ENCODE assay signal across 8 cellular contexts in the genomic region with DNA sequence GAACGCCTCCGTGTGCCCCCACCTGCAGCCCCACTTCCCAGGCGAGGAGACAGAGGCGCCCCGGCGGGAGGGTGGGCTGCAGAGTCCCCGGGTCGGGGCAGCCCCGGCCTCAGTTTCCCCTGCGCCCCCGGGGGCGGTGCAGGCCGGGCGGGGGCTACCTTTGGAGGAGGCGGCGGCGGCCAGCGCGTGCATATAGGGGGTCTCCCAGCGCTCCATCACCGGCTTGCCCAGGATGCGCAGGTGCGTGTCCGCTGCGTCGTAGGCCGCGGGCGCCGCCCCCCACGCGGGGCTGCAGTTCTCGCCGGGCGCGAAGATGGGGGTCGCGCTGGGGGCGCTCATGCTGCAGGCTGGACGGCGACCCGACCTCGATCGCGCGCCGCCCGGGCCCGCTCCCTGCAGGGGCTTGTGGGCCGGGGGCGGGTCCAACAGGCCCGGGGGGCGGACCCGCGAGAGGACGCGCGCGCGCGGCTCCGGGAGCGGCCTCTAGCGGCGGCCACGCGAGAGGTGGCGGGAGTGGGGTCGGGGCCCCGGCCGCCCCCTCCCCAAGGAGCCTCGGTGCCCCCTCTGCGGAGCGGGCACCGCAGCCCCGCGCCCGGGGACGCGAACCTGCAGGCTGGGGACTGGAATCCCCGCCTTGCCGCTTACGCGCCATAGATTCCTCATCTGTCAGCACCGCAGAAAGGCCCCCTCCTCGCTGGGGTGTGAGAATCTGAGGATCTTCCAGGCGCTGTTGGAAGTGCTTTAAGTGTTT. TPM values are rescaled to one million over a fixed set of nuclear protein-coding genes. Genes with fewer than 3 reads are reported as not detected.
A peak's percentile ranks its signal among the peaks of the same experiment; 100 is the strongest.
DNase-seq lines count a peak whose midpoint lies in the region; ATAC-seq and TF ChIP-seq lines count a peak whose summit lies in the region.

A gene (minus strand): TSS at position 405 of the 751 bp plus-strand sequence. CDS start 66 bp downstream, at position 339.

- H3K36me3 Mint-ChIP-seq in activated CD8-positive, alpha-beta memory T cell treated with anti-CD3 and anti-CD28 coated beads, Interleukin-2, amount 10 ng/mL, durations not matched to agents 7 days and 5 days, result no peaks in the 10 kb centered on the region

- CTCF ChIA-PET in activated CD8-positive, alpha-beta memory T cell treated with anti-CD3 and anti-CD28 coated beads, Interleukin-2, amount 10 ng/mL, durations not matched to agents 7 days and 5 days (lab: Charles Lee), result interaction anchor here (1.0 kb wide), 1 partner anchor 18 kb away, joined by 4 read pairs; no protein-coding TSS in a partner anchor

- DNase-seq in GM12865 (ENCODE audit: low read depth), result peak; percentile 64
- DNase-seq in M059J (ENCODE audit: low read depth), result no peak
- DNase-seq in activated CD8-positive, alpha-beta memory T cell treated with anti-CD3 and anti-CD28 coated beads, Interleukin-2, amount 10 ng/mL, durations not matched to agents 7 days and 5 days, result peak; percentile 63
- DNase-seq in epithelial cell of esophagus (ENCODE audit: low read depth), result no peak
- peak; percentile 66 for DNase-seq in myocyte (ENCODE audit: low read depth)
- no peak for DNase-seq in ureter (ENCODE audit: low spot score)
- no peak for DNase-seq in OCI-M2 (lab: John Stamatoyannopoulos, UW; ENCODE audit: unreplicated experiment)

- H3K27ac Mint-ChIP-seq in activated CD8-positive, alpha-beta memory T cell treated with anti-CD3 and anti-CD28 coated beads, Interleukin-2, amount 10 ng/mL, durations not matched to agents 7 days and 5 days, result no peak within 1 kb of the TSS

- H3K9me3 Mint-ChIP-seq in activated CD8-positive, alpha-beta memory T cell treated with anti-CD3 and anti-CD28 coated beads, Interleukin-2, amount 10 ng/mL, durations not matched to agents 7 days and 5 days (ENCODE audit: low read depth), result no peaks in the 10 kb centered on the region

- peak; percentile 52 for TF ChIP-seq CTCF in GM12865 (IDR thresholded peaks at IDR 0.05; ENCODE audit: insufficient read depth, low read depth, low read length, missing control alignments)
- TF ChIP-seq CTCF in epithelial cell of esophagus (IDR thresholded peaks at IDR 0.05; ENCODE audit: insufficient read depth, low read depth, low read length, missing control alignments), result no peak

- peak; percentile 85 for ATAC-seq in activated CD8-positive, alpha-beta memory T cell treated with anti-CD3 and anti-CD28 coated beads, Interleukin-2, amount 10 ng/mL, durations not matched to agents 7 days and 5 days

- H3K36me3 ChIP-seq in subcutaneous abdominal adipose tissue (ENCODE audit: control insufficient read depth in 5 of 5, insufficient read depth in 5 of 5, low read length in 5 of 5), result no peaks in the 10 kb centered on the region

- H3K9ac ChIP-seq in subcutaneous abdominal adipose tissue (ENCODE audit: low read length in 5 of 5), result peak within 1 kb of the TSS in 4 of 5 donors; percentile 20 to 79 (median 65)

- H3K4me1 Mint-ChIP-seq in activated CD8-positive, alpha-beta memory T cell treated with anti-CD3 and anti-CD28 coated beads, Interleukin-2, amount 10 ng/mL, durations not matched to agents 7 days and 5 days, result peaks cover 10% of the 10 kb centered on the region

- peak within 1 kb of the TSS; percentile 70 for H3K4me3 ChIP-seq in GM12865 (ENCODE audit: low read depth, low read length)
- H3K4me3 ChIP-seq in epithelial cell of esophagus (ENCODE audit: low read length), result peak within 1 kb of the TSS; percentile 61
- H3K4me3 ChIP-seq in subcutaneous abdominal adipose tissue (ENCODE audit: low read depth in 1 of 5, low read length in 5 of 5), result peak within 1 kb of the TSS in 4 of 5 donors; percentile 59 to 71 (median 62)

- peaks cover 0 to 4% (median 0%) of the 10 kb centered on the region in 5 donors for H3K27me3 ChIP-seq in subcutaneous abdominal adipose tissue (ENCODE audit: control insufficient read depth in 5 of 5, insufficient read depth in 4 of 5, low read length in 5 of 5)

- no peak within 1 kb of the TSS for H3K27ac ChIP-seq in subcutaneous abdominal adipose tissue (ENCODE audit: low read depth, low read length)

- H3K9me3 ChIP-seq in subcutaneous abdominal adipose tissue (ENCODE audit: control insufficient read depth in 5 of 5, low read length in 5 of 5), result no peaks in the 10 kb centered on the region

- peak within 1 kb of the TSS; percentile 63 for H3K4me3 Mint-ChIP-seq in activated CD8-positive, alpha-beta memory T cell treated with anti-CD3 and anti-CD28 coated beads, Interleukin-2, amount 10 ng/mL, durations not matched to agents 7 days and 5 days

- H3K4me1 ChIP-seq in subcutaneous abdominal adipose tissue (ENCODE audit: control insufficient read depth in 5 of 5, insufficient read depth in 5 of 5, low read length in 5 of 5), result peaks cover 0 to 32% (median 28%) of the 10 kb centered on the region in 5 donors

- H3K27me3 Mint-ChIP-seq in activated CD8-positive, alpha-beta memory T cell treated with anti-CD3 and anti-CD28 coated beads, Interleukin-2, amount 10 ng/mL, durations not matched to agents 7 days and 5 days, result peaks cover 9% of the 10 kb centered on the region

RNA-seq across cellular contexts. Expression of the gene that starts here (rescaled TPM):
- 33.2 and 37.7 TPM in 2 replicates for total RNA-seq in M059J (2014; rRNA removed; shearing (Covaris generic))
- 10 to 100 TPM; 19.3 to 20.4 TPM for total RNA-seq in activated CD8-positive, alpha-beta memory T cell treated with anti-CD3 and anti-CD28 coated beads, Interleukin-2, amount 10 ng/mL, durations not matched to agents 7 days and 5 days
- total RNA-seq in myocyte, result 147 and 191 TPM in 2 replicates
- polyA plus RNA-seq in myocyte (2012), result 93.8 TPM
- 9.3 TPM for total RNA-seq in ureter

Comparison
In these comparisons a context has a peak if more than half of its experiments do, and no peak if none do; other contexts are left out.
1. DNase-seq: peak in GM12865 (single experiment), activated CD8-positive, alpha-beta memory T cell treated with anti-CD3 and anti-CD28 coated beads, Interleukin-2, amount 10 ng/mL, durations not matched to agents 7 days and 5 days (single experiment) and myocyte (single experiment); none in M059J (single experiment), epithelial cell of esophagus (single experiment), ureter (single experiment) and OCI-M2 (single experiment).
2. Peak in every context shown above with its lines, with median percentiles within 50 percentile points of each other: H3K4me3 ChIP-seq.